In the genomic region with DNA sequence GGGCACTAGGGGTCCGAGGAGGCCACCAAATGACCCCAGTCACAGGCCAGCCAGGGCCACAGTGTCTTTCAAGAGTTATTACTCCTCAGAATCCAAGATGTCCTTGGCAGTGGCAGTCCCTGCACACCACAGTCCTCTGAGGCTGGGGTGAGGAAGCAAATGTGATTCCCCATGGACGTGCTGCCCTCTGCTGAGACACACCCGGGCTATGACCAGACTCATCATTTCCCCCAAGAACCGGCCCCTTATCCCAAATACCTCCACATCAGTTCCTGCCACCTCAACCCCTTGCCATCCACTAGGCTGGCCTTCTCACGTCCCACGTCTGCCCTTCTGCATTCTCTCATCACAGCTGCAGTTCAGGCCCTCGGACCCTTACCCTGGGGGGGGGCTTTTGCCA, we compare ENCODE assay signal across 20 cellular contexts. TPM values are rescaled to one million over a fixed set of nuclear protein-coding genes. Genes with fewer than 3 reads are reported as not detected.
DNase-seq lines count a peak whose midpoint lies in the region; ATAC-seq and TF ChIP-seq lines count a peak whose summit lies in the region.
"Had no signal": no experiment of that assay in that cellular context is flagged by ENCODE, and none has a peak within 500 bp of the region (broad histone marks: within the 10 kb centered on the region; RNA-seq: fewer than 3 reads in every experiment).

No MANE protein-coding gene starts in this region.

- in situ Hi-C loops in SK-MEL-5 (cut with HindIII; ENCODE audit: low pct_unique_long_range_greater_than_20kb, low sequenced_read_pairs): no loop called here

- no peak overlapping the region for H3K27ac ChIP-seq in foreskin keratinocyte
- H3K27ac ChIP-seq: heart right ventricle, suprapubic skin had no signal

- DNase-seq in AG08395 (ENCODE audit: low spot score) (peak; percentile 34), ELR (ENCODE audit: low read depth) (peak; percentile 26), SK-MEL-5 (ENCODE audit: low read depth, low spot score) (peak; percentile 32), foreskin keratinocyte (no peak), NCI-H524 (lab: John Stamatoyannopoulos, UW) (no peak), HPDE6-E6E7 (ENCODE audit: extremely low spot score) (no peak), NCI-H345 treated with DMSO at 0.1 percent for 48 hours (lab: John Stamatoyannopoulos, UW; ENCODE audit: unreplicated experiment) (no peak)
- DNase-seq: activated CD4-positive, alpha-beta T cell treated with anti-CD3 and anti-CD28 coated beads for 4 hours; activated CD8-positive, alpha-beta memory T cell treated with anti-CD3 and anti-CD28 coated beads, Interleukin-2, amount 50 U/mL, for 4 hours; activated gamma-delta T cell; central memory CD4-positive, alpha-beta T cell; effector memory CD4-positive, alpha-beta T cell; heart right ventricle; MM.1S; naive B cell; NCI-H2029 treated with DMSO at 0.1 percent for 48 hours; NCI-H524 treated with DMSO at 0.1 percent for 48 hours; stimulated activated CD4-positive, alpha-beta T cell treated with anti-CD3 and anti-CD28 coated beads, Interleukin-4, amount 100 ng/mL, for 4 hours had no signal

- H3K27me3 ChIP-seq in foreskin keratinocyte: peaks cover 35% of the 10 kb centered on the region
- H3K27me3 ChIP-seq: heart right ventricle, suprapubic skin had no signal

- ATAC-seq in foreskin keratinocyte: no peak
- ATAC-seq in HG02678 (IDR thresholded peaks at IDR 0.05; ENCODE audit: unreplicated experiment): no peak
- ATAC-seq: heart right ventricle had no signal

- peak; percentile 7 for TF ChIP-seq CTCF in foreskin keratinocyte (conservative IDR thresholded peaks at IDR 0.05)

- H3K4me1 ChIP-seq in foreskin keratinocyte: no peaks in the 10 kb centered on the region

RNA-seq across cellular contexts. Expression of gene PRKAG2, which starts 5.0 kb away (rescaled TPM):
- 6.1 and 8.8 TPM in 2 replicates for total RNA-seq in SK-MEL-5 (2014; rRNA removed; shearing (Covaris generic))
- 17.6 and 21.1 TPM in 2 replicates for polyA plus RNA-seq in SK-MEL-5 (2015; cell fraction: cytosol; rRNA removed)
- polyA plus RNA-seq in SK-MEL-5 (2015; cell fraction: nucleus; rRNA removed): 15.3 and 33.3 TPM in 2 replicates
- total RNA-seq in foreskin keratinocyte: 27.1 and 31.6 TPM in 2 replicates
- polyA plus RNA-seq in foreskin keratinocyte: 18.4 and 22.3 TPM in 2 replicates

Comparison
In these comparisons a context has a peak if more than half of its experiments do, and no peak if none do; other contexts are left out.
1. DNase-seq: peak in AG08395 (single experiment), ELR (single experiment) and SK-MEL-5 (single experiment); none in foreskin keratinocyte (0 of 2), NCI-H524 (0 of 2), HPDE6-E6E7 (single experiment) and NCI-H345 treated with DMSO at 0.1 percent for 48 hours (single experiment).